In the genomic region with DNA sequence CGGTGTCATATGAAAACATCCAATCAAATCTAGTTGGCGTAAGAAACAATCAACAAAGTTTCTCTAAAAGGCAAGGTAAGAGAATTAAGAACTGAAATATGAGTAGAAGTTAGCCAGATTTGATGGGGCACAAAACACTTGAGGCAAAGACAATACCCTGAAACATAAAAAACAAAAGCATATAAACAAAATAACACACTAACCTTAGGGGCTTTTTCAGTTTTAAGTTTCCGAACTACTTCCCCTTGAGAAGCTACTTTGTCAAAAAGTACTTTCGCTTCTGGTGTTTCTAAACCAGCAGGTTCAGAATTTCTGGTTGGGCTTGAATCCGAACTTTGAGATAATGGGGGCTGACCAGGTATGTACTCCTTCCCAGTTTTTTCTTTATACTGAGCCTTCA, we compare ENCODE assay signal across 13 cellular contexts. TPM values are rescaled to one million over a fixed set of nuclear protein-coding genes. Genes with fewer than 3 reads are reported as not detected.
DNase-seq lines count a peak whose midpoint lies in the region; ATAC-seq and TF ChIP-seq lines count a peak whose summit lies in the region.
"Had no signal": no experiment of that assay in that cellular context is flagged by ENCODE, and none has a peak within 500 bp of the region (broad histone marks: within the 10 kb centered on the region; RNA-seq: fewer than 3 reads in every experiment).

No MANE protein-coding gene starts in this region.

- no peak overlapping the region for H3K4me2 ChIP-seq in neuronal stem cell (ENCODE audit: insufficient read depth, low read length, poor library complexity, severe bottlenecking)

- no peak overlapping the region for H2BK15ac ChIP-seq in neuronal stem cell (ENCODE audit: low read length)

- no peak overlapping the region for H3K4ac ChIP-seq in neuronal stem cell (ENCODE audit: low read length)

- H2AFZ ChIP-seq in neuronal stem cell (ENCODE audit: low read length) = no peak overlapping the region

- no peak overlapping the region for H3K4me3 Mint-ChIP-seq in activated T-helper 1 cell treated with anti-CD3 and anti-CD28 coated beads, Interleukin-12 subunit alpha, Interleukin-12 subunit beta, Interleukin-2, Interleukin-4 antibody, amounts not matched to agents 30 ng/mL and 10 ng/mL and 1 ng/mL, durations not matched to agents 14 hours and 24 hours and 36 hours
- H3K4me3 Mint-ChIP-seq in immature natural killer cell = no peak overlapping the region
- H3K4me3 Mint-ChIP-seq: activated naive CD4-positive, alpha-beta T cell treated with anti-CD3 and anti-CD28 coated beads for 36 hours had no signal

- no peak overlapping the region for H4K8ac ChIP-seq in neuronal stem cell (ENCODE audit: low read depth, low read length)

- peaks cover 24% of the 10 kb centered on the region for H3K36me3 Mint-ChIP-seq in activated T-helper 1 cell treated with anti-CD3 and anti-CD28 coated beads, Interleukin-12 subunit alpha, Interleukin-12 subunit beta, Interleukin-2, Interleukin-4 antibody, amounts not matched to agents 30 ng/mL and 10 ng/mL and 1 ng/mL, durations not matched to agents 14 hours and 24 hours and 36 hours (ENCODE audit: low read depth)
- peaks cover 4 to 30% (median 21%) of the 10 kb centered on the region in 3 donors for H3K36me3 Mint-ChIP-seq in immature natural killer cell

- TF ChIP-seq CTCF in GM20000 (IDR thresholded peaks at IDR 0.05; ENCODE audit: extremely low read depth, missing control alignments) = no peak
- no peak for TF ChIP-seq CTCF in suprapubic skin (IDR thresholded peaks at IDR 0.05)

- no peak for TF ChIP-seq EP300 in suprapubic skin (IDR thresholded peaks at IDR 0.05)

- H2BK5ac ChIP-seq in neuronal stem cell (ENCODE audit: low read length) = no peak overlapping the region

- no peak for TF ChIP-seq POLR2A in suprapubic skin (IDR thresholded peaks at IDR 0.05)

- H2BK12ac ChIP-seq in neuronal stem cell (ENCODE audit: low read length) = no peak overlapping the region

- no peak overlapping the region for H3K14ac ChIP-seq in neuronal stem cell (ENCODE audit: low read length)

- no peaks in the 10 kb centered on the region for H3K79me1 ChIP-seq in neuronal stem cell (ENCODE audit: low read depth, low read length)

- H3K36me3 ChIP-seq in suprapubic skin (peaks cover 40% of the 10 kb centered on the region), neuronal stem cell (replicated peaks in 1 of 2; ENCODE audit: control insufficient read depth in 2 of 2, insufficient read depth in 2 of 2, low read length in 2 of 2) (peaks cover 0 to 62% of the 10 kb centered on the region in 2 donors)

- DNase-seq in GM20000 (ENCODE audit: low spot score) (peak; percentile 34), islet precursor cell (no peak), suprapubic skin (ENCODE audit: low spot score in 2 of 2) (no peak), neuronal stem cell (ENCODE audit: low spot score) (no peak), immature natural killer cell (no peak)
- no peak for DNase-seq in activated T-helper 1 cell treated with anti-CD3 and anti-CD28 coated beads, Interleukin-12 subunit alpha, Interleukin-12 subunit beta, Interleukin-2, Interleukin-4 antibody, amounts not matched to agents 30 ng/mL and 10 ng/mL and 1 ng/mL, durations not matched to agents 14 hours and 24 hours and 36 hours (ENCODE audit: low spot score)
- DNase-seq: activated naive CD4-positive, alpha-beta T cell treated with anti-CD3 and anti-CD28 coated beads for 36 hours; COR-L47; Kasumi-1; stimulated activated CD4-positive, alpha-beta T cell treated with anti-CD3 and anti-CD28 coated beads, Interleukin-12 subunit alpha, Interleukin-12 subunit beta, amount 100 ng/mL, for 4 hours; WERI-Rb-1 had no signal

- peak overlapping the region; percentile 37 for H3K27ac Mint-ChIP-seq in activated T-helper 1 cell treated with anti-CD3 and anti-CD28 coated beads, Interleukin-12 subunit alpha, Interleukin-12 subunit beta, Interleukin-2, Interleukin-4 antibody, amounts not matched to agents 30 ng/mL and 10 ng/mL and 1 ng/mL, durations not matched to agents 14 hours and 24 hours and 36 hours
- peak overlapping the region in 1 of 6 donors; percentile 71 for H3K27ac Mint-ChIP-seq in immature natural killer cell
- H3K27ac Mint-ChIP-seq: activated naive CD4-positive, alpha-beta T cell treated with anti-CD3 and anti-CD28 coated beads for 36 hours had no signal

- H2BK120ac ChIP-seq in neuronal stem cell (ENCODE audit: low read depth, low read length) = no peak overlapping the region

- H3K27me3 Mint-ChIP-seq in activated T-helper 1 cell treated with anti-CD3 and anti-CD28 coated beads, Interleukin-12 subunit alpha, Interleukin-12 subunit beta, Interleukin-2, Interleukin-4 antibody, amounts not matched to agents 30 ng/mL and 10 ng/mL and 1 ng/mL, durations not matched to agents 14 hours and 24 hours and 36 hours (ENCODE audit: insufficient read depth) = no peaks in the 10 kb centered on the region
- no peaks in the 10 kb centered on the region for H3K27me3 Mint-ChIP-seq in immature natural killer cell (ENCODE audit: low read depth in 3 of 3)

- H2AK5ac ChIP-seq in neuronal stem cell (ENCODE audit: low read depth, low read length) = no peak overlapping the region

- intact Hi-C loops in activated T-helper 1 cell treated with anti-CD3 and anti-CD28 coated beads, Interleukin-12 subunit alpha, Interleukin-12 subunit beta, Interleukin-2, Interleukin-4 antibody, amounts not matched to agents 30 ng/mL and 10 ng/mL and 1 ng/mL, durations not matched to agents 14 hours and 24 hours and 36 hours (cut with micrococcal nuclease) = no loop called here

- peaks cover 5% of the 10 kb centered on the region for H3K4me1 Mint-ChIP-seq in activated T-helper 1 cell treated with anti-CD3 and anti-CD28 coated beads, Interleukin-12 subunit alpha, Interleukin-12 subunit beta, Interleukin-2, Interleukin-4 antibody, amounts not matched to agents 30 ng/mL and 10 ng/mL and 1 ng/mL, durations not matched to agents 14 hours and 24 hours and 36 hours (ENCODE audit: low read depth)
- H3K4me1 Mint-ChIP-seq in immature natural killer cell = no peaks in the 10 kb centered on the region

- H4K91ac ChIP-seq in neuronal stem cell (ENCODE audit: low read depth, low read length, poor library complexity) = no peak overlapping the region

- no peak overlapping the region for H3K4me3 ChIP-seq in suprapubic skin
- H3K4me3 ChIP-seq in neuronal stem cell (ENCODE audit: low read length in 2 of 2) = no peak overlapping the region

- H3K4me1 ChIP-seq in suprapubic skin = no peaks in the 10 kb centered on the region
- H3K4me1 ChIP-seq in neuronal stem cell (ENCODE audit: control insufficient read depth in 2 of 2, insufficient read depth in 1 of 2, low read depth in 1 of 2, low read length in 2 of 2) = no peaks in the 10 kb centered on the region

- H3K27ac ChIP-seq in suprapubic skin (no peak overlapping the region), neuronal stem cell (replicated peaks; ENCODE audit: low read length) (no peak overlapping the region)
- H3K27ac ChIP-seq: WERI-Rb-1 had no signal

- no peak overlapping the region for H3K9ac ChIP-seq in neuronal stem cell (ENCODE audit: low read depth, low read length, poor library complexity)

- H3K9me3 Mint-ChIP-seq in activated T-helper 1 cell treated with anti-CD3 and anti-CD28 coated beads, Interleukin-12 subunit alpha, Interleukin-12 subunit beta, Interleukin-2, Interleukin-4 antibody, amounts not matched to agents 30 ng/mL and 10 ng/mL and 1 ng/mL, durations not matched to agents 14 hours and 24 hours and 36 hours = no peaks in the 10 kb centered on the region
- no peaks in the 10 kb centered on the region for H3K9me3 Mint-ChIP-seq in immature natural killer cell
- H3K9me3 Mint-ChIP-seq: activated naive CD4-positive, alpha-beta T cell treated with anti-CD3 and anti-CD28 coated beads for 36 hours had no signal

- peak; percentile 83 for ATAC-seq in GM18517 (IDR thresholded peaks at IDR 0.05; ENCODE audit: unreplicated experiment)
- peak; percentile 80 for ATAC-seq in HG03045 (IDR thresholded peaks at IDR 0.05; ENCODE audit: unreplicated experiment)

- H3K23ac ChIP-seq in neuronal stem cell (ENCODE audit: low read depth, low read length, poor library complexity) = no peak overlapping the region

- no peaks in the 10 kb centered on the region for H3K9me3 ChIP-seq in suprapubic skin
- H3K9me3 ChIP-seq in neuronal stem cell (replicated peaks in 1 of 2; ENCODE audit: control insufficient read depth in 2 of 2, insufficient read depth in 1 of 2, low read depth in 1 of 2, low read length in 2 of 2) = no peaks in the 10 kb centered on the region

- WGBS in suprapubic skin = 94% methylated on average over 5 of the region's 5 CpGs
- WGBS in neuronal stem cell (ENCODE audit: extremely low coverage in 2 of 2, insufficient read length in 2 of 2, insufficient replicate concordance in 1 of 2), 2 donors = no CpG with 5 or more reads among the region's 5 CpGs

- no peak overlapping the region for H3K18ac ChIP-seq in neuronal stem cell (ENCODE audit: low read length)

- H3K27me3 ChIP-seq in suprapubic skin = no peaks in the 10 kb centered on the region
- no peaks in the 10 kb centered on the region for H3K27me3 ChIP-seq in neuronal stem cell (ENCODE audit: control insufficient read depth in 3 of 3, insufficient read depth in 3 of 3, low read depth in 1 of 3, low read length in 3 of 3)

RNA-seq across cellular contexts. Expression of gene EPRS1, which starts 57.9 kb away (rescaled TPM):
- total RNA-seq in activated T-helper 1 cell treated with anti-CD3 and anti-CD28 coated beads, Interleukin-12 subunit alpha, Interleukin-12 subunit beta, Interleukin-2, Interleukin-4 antibody, amounts not matched to agents 30 ng/mL and 10 ng/mL and 1 ng/mL, durations not matched to agents 14 hours and 24 hours and 36 hours = 176 and 188 TPM in 2 replicates
- total RNA-seq in suprapubic skin = 10 to 100 TPM; 26.2 to 53.0 (median 46.4) TPM
- polyA plus RNA-seq in neuronal stem cell (2013, experiment 1 of 2) = 42.5 TPM
- 43.8 TPM for polyA plus RNA-seq in neuronal stem cell (2013, experiment 2 of 2)
- polyA plus RNA-seq in immature natural killer cell = 10 to 100 TPM; 36.1 to 51.8 (median 39.6) TPM
